In genomic region chr19:29587518-29587986, GRCh38 we compare ENCODE assay signal across 9 cellular contexts. TPM values are rescaled to one million over a fixed set of nuclear protein-coding genes. Genes with fewer than 3 reads are reported as not detected.
DNase-seq lines count a peak whose midpoint lies in the region; ATAC-seq lines count a peak whose summit lies in the region.
"Had no signal": no experiment of that assay in that cellular context is flagged by ENCODE, and none has a peak within 500 bp of the region (broad histone marks: within the 10 kb centered on the region; RNA-seq: fewer than 3 reads in every experiment).

No MANE protein-coding gene starts in this region.

- CTCF ChIA-PET in activated CD4-positive, alpha-beta memory T cell treated with anti-CD3 and anti-CD28 coated beads, Interleukin-2, amount 10 ng/mL, durations not matched to agents 7 days and 5 days (lab: Charles Lee) = interaction anchor here (0.6 to 2.1 kb wide), 7 partner anchors 18 to 129 kb away, joined by 3 to 10 read pairs (median 4); partner anchors contain the start of gene POP4

- H3K4me3 Mint-ChIP-seq in activated CD4-positive, alpha-beta memory T cell treated with anti-CD3 and anti-CD28 coated beads, Interleukin-2, amount 10 ng/mL, durations not matched to agents 7 days and 5 days = no peak overlapping the region

- peak overlapping the region; percentile 75 for H3K27ac Mint-ChIP-seq in activated CD4-positive, alpha-beta memory T cell treated with anti-CD3 and anti-CD28 coated beads, Interleukin-2, amount 10 ng/mL, durations not matched to agents 7 days and 5 days

- H3K9me3 Mint-ChIP-seq in activated CD4-positive, alpha-beta memory T cell treated with anti-CD3 and anti-CD28 coated beads, Interleukin-2, amount 10 ng/mL, durations not matched to agents 7 days and 5 days = peaks cover 14% of the 10 kb centered on the region

- H3K27me3 Mint-ChIP-seq in activated CD4-positive, alpha-beta memory T cell treated with anti-CD3 and anti-CD28 coated beads, Interleukin-2, amount 10 ng/mL, durations not matched to agents 7 days and 5 days = peaks cover 25% of the 10 kb centered on the region

- peaks cover 11% of the 10 kb centered on the region for H3K36me3 Mint-ChIP-seq in activated CD4-positive, alpha-beta memory T cell treated with anti-CD3 and anti-CD28 coated beads, Interleukin-2, amount 10 ng/mL, durations not matched to agents 7 days and 5 days (ENCODE audit: low read depth)

- ATAC-seq in GM18498 (IDR thresholded peaks at IDR 0.05; ENCODE audit: unreplicated experiment) (peak; percentile 73), HG03039 (IDR thresholded peaks at IDR 0.05; ENCODE audit: unreplicated experiment) (peak; percentile 98)
- ATAC-seq: HCT116 had no signal

- POLR2A ChIA-PET in activated CD4-positive, alpha-beta memory T cell treated with anti-CD3 and anti-CD28 coated beads, Interleukin-2, amount 10 ng/mL, durations not matched to agents 7 days and 5 days (lab: Charles Lee) = interaction anchor here (0.5 to 4.5 kb wide), 4 partner anchors 11 to 187 kb away, joined by 3 to 48 read pairs (median 4); partner anchors contain the start of gene POP4

- peak; percentile 86 for DNase-seq in activated CD4-positive, alpha-beta memory T cell treated with anti-CD3 and anti-CD28 coated beads, Interleukin-2, amount 10 ng/mL, durations not matched to agents 7 days and 5 days
- DNase-seq in myocyte (ENCODE audit: low read depth) (peak; percentile 80), DMS 273 treated with DMSO at 0.1 percent for 48 hours (lab: John Stamatoyannopoulos, UW) (no peak), cortex of kidney (lab: John Stamatoyannopoulos, UW) (no peak), NOMO-1 treated with dmso at 0.1 percent for 144 hours (lab: John Stamatoyannopoulos, UW; ENCODE audit: unreplicated experiment) (no peak), NCI-H1105 treated with DMSO at 0.1 percent for 48 hours (lab: John Stamatoyannopoulos, UW) (no peak)

- H3K4me1 Mint-ChIP-seq in activated CD4-positive, alpha-beta memory T cell treated with anti-CD3 and anti-CD28 coated beads, Interleukin-2, amount 10 ng/mL, durations not matched to agents 7 days and 5 days = peaks cover 29% of the 10 kb centered on the region

RNA-seq across cellular contexts. Expression of gene POP4, which starts 18.5 kb away (rescaled TPM):
- 10 to 100 TPM; 86.8 to 94.4 TPM for total RNA-seq in activated CD4-positive, alpha-beta memory T cell treated with anti-CD3 and anti-CD28 coated beads, Interleukin-2, amount 10 ng/mL, durations not matched to agents 7 days and 5 days
- total RNA-seq in myocyte = 58.3 and 67.9 TPM in 2 replicates
- polyA plus RNA-seq in myocyte (2012) = 71.5 TPM

Comparison
In these comparisons a context has a peak if more than half of its experiments do, and no peak if none do; other contexts are left out.
1. DNase-seq: peak in activated CD4-positive, alpha-beta memory T cell treated with anti-CD3 and anti-CD28 coated beads, Interleukin-2, amount 10 ng/mL, durations not matched to agents 7 days and 5 days (single experiment) and myocyte (single experiment); none in DMS 273 treated with DMSO at 0.1 percent for 48 hours (single experiment), cortex of kidney (single experiment), NOMO-1 treated with dmso at 0.1 percent for 144 hours (single experiment) and NCI-H1105 treated with DMSO at 0.1 percent for 48 hours (single experiment).